Comparison of ENCODE assay signal across 9 cellular contexts in genomic region chr1:89286549-89287181, GRCh38. TPM values are rescaled to one million over a fixed set of nuclear protein-coding genes. Genes with fewer than 3 reads are reported as not detected.
A peak's percentile ranks its signal among the peaks of the same experiment; 100 is the strongest.
DNase-seq lines count a peak whose midpoint lies in the region; ATAC-seq and TF ChIP-seq lines count a peak whose summit lies in the region.
"Had no signal": no experiment of that assay in that cellular context is flagged by ENCODE, and none has a peak within 500 bp of the region (broad histone marks: within the 10 kb centered on the region; RNA-seq: fewer than 3 reads in every experiment).

No MANE protein-coding gene starts in this region.

- H3K9me3 Mint-ChIP-seq in activated naive CD4-positive, alpha-beta T cell treated with anti-CD3 and anti-CD28 coated beads, Interleukin-2, amount 10 ng/mL, durations not matched to agents 7 days and 5 days: peaks cover 47% of the 10 kb centered on the region
- H3K9me3 Mint-ChIP-seq in activated naive CD8-positive, alpha-beta T cell treated with anti-CD3 and anti-CD28 coated beads for 36 hours: peaks cover 31% of the 10 kb centered on the region

- H3K4me3 ChIP-seq in tibial nerve: peak overlapping the region in 2 of 4 donors; percentile 0 to 19
- H3K4me3 ChIP-seq in lower leg skin (ENCODE audit: low read depth, poor library complexity, severe bottlenecking): no peak overlapping the region

- no peak for TF ChIP-seq CTCF in tibial nerve (IDR thresholded peaks at IDR 0.05)
- no peak for TF ChIP-seq CTCF in lower leg skin (IDR thresholded peaks at IDR 0.05)

- peak overlapping the region; percentile 28 for H3K4me3 Mint-ChIP-seq in activated naive CD4-positive, alpha-beta T cell treated with anti-CD3 and anti-CD28 coated beads, Interleukin-2, amount 10 ng/mL, durations not matched to agents 7 days and 5 days
- peak overlapping the region; percentile 55 for H3K4me3 Mint-ChIP-seq in activated naive CD8-positive, alpha-beta T cell treated with anti-CD3 and anti-CD28 coated beads for 36 hours

- TF ChIP-seq EP300 in tibial nerve (IDR thresholded peaks at IDR 0.05): no peak

- peak overlapping the region in 3 of 4 donors; percentile 38 to 47 (median 47) for H3K27ac ChIP-seq in tibial nerve

- H3K27me3 Mint-ChIP-seq in activated naive CD4-positive, alpha-beta T cell treated with anti-CD3 and anti-CD28 coated beads, Interleukin-2, amount 10 ng/mL, durations not matched to agents 7 days and 5 days: no peaks in the 10 kb centered on the region
- H3K27me3 Mint-ChIP-seq in activated naive CD8-positive, alpha-beta T cell treated with anti-CD3 and anti-CD28 coated beads for 36 hours: no peaks in the 10 kb centered on the region

- peaks cover 0 to 25% (median 8%) of the 10 kb centered on the region in 4 donors for H3K4me1 ChIP-seq in tibial nerve

- peak; percentile 41 for DNase-seq in activated naive CD4-positive, alpha-beta T cell treated with anti-CD3 and anti-CD28 coated beads, Interleukin-2, amount 10 ng/mL, durations not matched to agents 7 days and 5 days
- no peak for DNase-seq in activated naive CD4-positive, alpha-beta T cell treated with Interleukin-2 at 50 U/mL for 16 hours
- no peak for DNase-seq in activated naive CD8-positive, alpha-beta T cell treated with anti-CD3 and anti-CD28 coated beads for 36 hours
- DNase-seq in tibial nerve (ENCODE audit: low spot score in 2 of 2) (no peak), lower leg skin (ENCODE audit: low spot score in 2 of 2) (no peak), NCI-H1092 treated with DMSO at 0.1 percent for 48 hours (lab: John Stamatoyannopoulos, UW) (no peak)
- DNase-seq in activated CD4-positive, alpha-beta T cell treated with anti-CD3 and anti-CD28 coated beads for 4 hours: no peak

- TF ChIP-seq POLR2A in tibial nerve (IDR thresholded peaks at IDR 0.05): no peak
- no peak for TF ChIP-seq POLR2A in lower leg skin (IDR thresholded peaks at IDR 0.05)

- peaks cover 82% of the 10 kb centered on the region for H3K4me1 Mint-ChIP-seq in activated naive CD4-positive, alpha-beta T cell treated with anti-CD3 and anti-CD28 coated beads, Interleukin-2, amount 10 ng/mL, durations not matched to agents 7 days and 5 days
- peaks cover 56% of the 10 kb centered on the region for H3K4me1 Mint-ChIP-seq in activated naive CD8-positive, alpha-beta T cell treated with anti-CD3 and anti-CD28 coated beads for 36 hours

- WGBS in tibial nerve, 2 donors: 20 to 22% methylated on average over 3 of the region's 3 CpGs
- 44 to 47% methylated on average over 3 of the region's 3 CpGs for WGBS in lower leg skin, 2 donors

- no peaks in the 10 kb centered on the region for H3K36me3 ChIP-seq in tibial nerve

- H3K27ac Mint-ChIP-seq in activated naive CD4-positive, alpha-beta T cell treated with anti-CD3 and anti-CD28 coated beads, Interleukin-2, amount 10 ng/mL, durations not matched to agents 7 days and 5 days: peak overlapping the region; percentile 96
- H3K27ac Mint-ChIP-seq in activated naive CD8-positive, alpha-beta T cell treated with anti-CD3 and anti-CD28 coated beads for 36 hours: peak overlapping the region; percentile 94

- H3K27me3 ChIP-seq in tibial nerve: no peaks in the 10 kb centered on the region

- intact Hi-C loops in lower leg skin (cut with DNase I; ENCODE audit: low total_unique reads): no loop called here

- peak; percentile 96 for ATAC-seq in HG03064 (IDR thresholded peaks at IDR 0.05; ENCODE audit: low read depth, unreplicated experiment)

- no peaks in the 10 kb centered on the region for H3K9me3 ChIP-seq in tibial nerve

- peaks cover 67% of the 10 kb centered on the region for H3K36me3 Mint-ChIP-seq in activated naive CD4-positive, alpha-beta T cell treated with anti-CD3 and anti-CD28 coated beads, Interleukin-2, amount 10 ng/mL, durations not matched to agents 7 days and 5 days
- peaks cover 52% of the 10 kb centered on the region for H3K36me3 Mint-ChIP-seq in activated naive CD8-positive, alpha-beta T cell treated with anti-CD3 and anti-CD28 coated beads for 36 hours

- CTCF ChIA-PET in activated naive CD4-positive, alpha-beta T cell treated with anti-CD3 and anti-CD28 coated beads, Interleukin-2, amount 10 ng/mL, durations not matched to agents 7 days and 5 days (lab: Charles Lee): interaction anchor here (1.2 to 3.7 kb wide), 5 partner anchors 9 to 71 kb away, joined by 3 to 25 read pairs (median 6); partner anchors contain the start of gene GBP5

RNA-seq across cellular contexts. Expression of gene GBP5, which starts 14.0 kb away (rescaled TPM):
- total RNA-seq in activated naive CD8-positive, alpha-beta T cell treated with anti-CD3 and anti-CD28 coated beads for 36 hours: 100 to 1,000 TPM; 186 to 187 TPM
- 1 to 10 TPM in 3 of 4 donors, under 1 TPM in 1; 0.78 to 3.9 (median 2.2) TPM for total RNA-seq in tibial nerve
- under 1 TPM; 0.13 to 0.65 (median 0.34) TPM for total RNA-seq in lower leg skin
- total RNA-seq: NCI-H460 had no signal

Comparison
In these comparisons a context has a peak if more than half of its experiments do, and no peak if none do; other contexts are left out.
1. RNA of gene GBP5, which starts 14.0 kb away (total RNA-seq): 186 to 187 TPM in activated naive CD8-positive, alpha-beta T cell treated with anti-CD3 and anti-CD28 coated beads for 36 hours; 0.78 to 3.9 TPM in tibial nerve and 0.13 to 0.65 TPM in lower leg skin; every median in the first group is over 10 times any median in the second.